ENCODE assay signal across 20 cellular contexts in genomic region chr10:106910666-106911065, GRCh38.
DNase-seq lines count a peak whose midpoint lies in the region; ATAC-seq and TF ChIP-seq lines count a peak whose summit lies in the region.
"Had no signal": no experiment of that assay in that cellular context is flagged by ENCODE, and none has a peak within 500 bp of the region (broad histone marks: within the 10 kb centered on the region; RNA-seq: fewer than 3 reads in every experiment).

No MANE protein-coding gene starts in this region.

- peak overlapping the region; percentile 53 for H3K27ac ChIP-seq in cardiac muscle cell
- no peak overlapping the region for H3K27ac ChIP-seq in right cardiac atrium (ENCODE audit: low read length)
- 0 out of 2 replicates have a peak overlapping the region, but pooled peaks have one; percentile 53 for H3K27ac ChIP-seq in GM23338 (ENCODE audit: low read depth)
- H3K27ac ChIP-seq in WERI-Rb-1, result peak overlapping the region; percentile 32
- no peak overlapping the region for H3K27ac ChIP-seq in esophagus muscularis mucosa (replicated peaks in 1 of 4)
- H3K27ac ChIP-seq: 22Rv1; A549; BLaER1 treated with 17β-estradiol and CSF1 and Interleukin-3, amounts not matched to agents 10 nM and 100 nM; C4-2B had no signal

- H3K4me2 ChIP-seq in GM23338, result no peak overlapping the region
- H3K4me2 ChIP-seq: A549; BLaER1 treated with 17β-estradiol and CSF1 and Interleukin-3, amounts not matched to agents 10 nM and 100 nM had no signal

- no peak overlapping the region for H3K4me3 ChIP-seq in cardiac muscle cell
- no peak overlapping the region for H3K4me3 ChIP-seq in right cardiac atrium (ENCODE audit: low read length)
- H3K4me3 ChIP-seq in GM23338, result no peak overlapping the region
- H3K4me3 ChIP-seq in WERI-Rb-1 (ENCODE audit: low read depth, low read length), result no peak overlapping the region
- H3K4me3 ChIP-seq in esophagus muscularis mucosa, result no peak overlapping the region
- H3K4me3 ChIP-seq: A549; BLaER1 treated with 17β-estradiol and CSF1 and Interleukin-3, amounts not matched to agents 10 nM and 100 nM had no signal

- no peak overlapping the region for H2AFZ ChIP-seq in GM23338

- H3K27me3 ChIP-seq in cardiac muscle cell, result no peaks in the 10 kb centered on the region
- H3K27me3 ChIP-seq in right cardiac atrium (ENCODE audit: control insufficient read depth, insufficient read depth), result no peaks in the 10 kb centered on the region
- H3K27me3 ChIP-seq in GM23338 (ENCODE audit: insufficient read depth), result no peaks in the 10 kb centered on the region
- H3K27me3 ChIP-seq in WERI-Rb-1 (ENCODE audit: insufficient read depth, low read depth, severe bottlenecking), result no peaks in the 10 kb centered on the region
- no peaks in the 10 kb centered on the region for H3K27me3 ChIP-seq in esophagus muscularis mucosa
- H3K27me3 ChIP-seq: BLaER1 treated with 17β-estradiol and CSF1 and Interleukin-3, amounts not matched to agents 10 nM and 100 nM had no signal

- H3K9me3 Mint-ChIP-seq in GM23338, result no peaks in the 10 kb centered on the region; the same call in 2 of the 3 replicates
- H3K9me3 Mint-ChIP-seq in activated naive CD8-positive, alpha-beta T cell treated with anti-CD3 and anti-CD28 coated beads, Interleukin-2, amount 50 U/mL, for 24 hours, result peaks cover 3% of the 10 kb centered on the region

- H3K36me3 ChIP-seq in cardiac muscle cell, result no peaks in the 10 kb centered on the region
- H3K36me3 ChIP-seq in GM23338 (ENCODE audit: insufficient read depth), result no peaks in the 10 kb centered on the region
- no peaks in the 10 kb centered on the region for H3K36me3 ChIP-seq in WERI-Rb-1
- H3K36me3 ChIP-seq in esophagus muscularis mucosa, result no peaks in the 10 kb centered on the region
- H3K36me3 ChIP-seq: BLaER1 treated with 17β-estradiol and CSF1 and Interleukin-3, amounts not matched to agents 10 nM and 100 nM had no signal

- intact Hi-C loops in right cardiac atrium (cut with DNase I) (no loop called here), esophagus muscularis mucosa (cut with DNase I) (no loop called here)

- WGBS in right cardiac atrium, result 76% methylated on average over 4 of the region's 4 CpGs
- 74% methylated on average over 4 of the region's 4 CpGs for WGBS in esophagus muscularis mucosa

- H3K4me1 Mint-ChIP-seq in GM23338, result peaks cover 66% of the 10 kb centered on the region
- H3K4me1 Mint-ChIP-seq in activated naive CD8-positive, alpha-beta T cell treated with anti-CD3 and anti-CD28 coated beads, Interleukin-2, amount 50 U/mL, for 24 hours, result no peaks in the 10 kb centered on the region
- H3K4me1 Mint-ChIP-seq: B cell had no signal

- H3K79me2 ChIP-seq in GM23338 (replicated peaks; ENCODE audit: insufficient read depth), result no peaks in the 10 kb centered on the region

- DNase-seq in cardiac muscle cell (ENCODE audit: low read depth in 1 of 2, low spot score in 1 of 2), result no peak
- DNase-seq in right cardiac atrium, result no peak
- no peak for DNase-seq in GM23338 (ENCODE audit: low spot score)
- DNase-seq in WERI-Rb-1, result no peak
- peak; percentile 14 for DNase-seq in esophagus muscularis mucosa (ENCODE audit: extremely low spot score)
- DNase-seq in NCI-H510A (lab: John Stamatoyannopoulos, UW), result no peak
- no peak for DNase-seq in LoVo (ENCODE audit: low spot score)
- DNase-seq in activated naive CD8-positive, alpha-beta T cell treated with anti-CD3 and anti-CD28 coated beads, Interleukin-2, amount 50 U/mL, for 24 hours, result no peak
- DNase-seq: AML-193; Caco-2; Calu3; CD4-positive, alpha-beta T cell; CD8-positive, alpha-beta T cell; DMS79 treated with DMSO at 0.1 percent for 48 hours; GF-D8 had no signal

- H3K9me2 ChIP-seq in GM23338 (ENCODE audit: insufficient read depth), result peaks cover 3% of the 10 kb centered on the region; the same call in 1 of the 2 replicates

- H3K9me3 ChIP-seq in cardiac muscle cell (ENCODE audit: low read depth), result no peaks in the 10 kb centered on the region
- H3K9me3 ChIP-seq in right cardiac atrium (ENCODE audit: control insufficient read depth, low read length), result no peaks in the 10 kb centered on the region
- no peaks in the 10 kb centered on the region for H3K9me3 ChIP-seq in WERI-Rb-1 (ENCODE audit: severe bottlenecking)
- H3K9me3 ChIP-seq in esophagus muscularis mucosa, result no peaks in the 10 kb centered on the region
- H3K9me3 ChIP-seq: A549, Caco-2 had no signal

- peaks cover 39% of the 10 kb centered on the region for H3K4me1 ChIP-seq in cardiac muscle cell (ENCODE audit: low read depth)
- H3K4me1 ChIP-seq in right cardiac atrium (ENCODE audit: control insufficient read depth, insufficient read depth, low read length), result no peaks in the 10 kb centered on the region
- peaks cover 57% of the 10 kb centered on the region for H3K4me1 ChIP-seq in GM23338 (ENCODE audit: insufficient read depth)
- no peaks in the 10 kb centered on the region for H3K4me1 ChIP-seq in esophagus muscularis mucosa
- H3K4me1 ChIP-seq: A549; BLaER1 treated with 17β-estradiol and CSF1 and Interleukin-3, amounts not matched to agents 10 nM and 100 nM; Caco-2 had no signal

- ATAC-seq in right cardiac atrium (no peak), GM23338 (no peak)
- no peak for ATAC-seq in activated naive CD8-positive, alpha-beta T cell treated with anti-CD3 and anti-CD28 coated beads, Interleukin-2, amount 50 U/mL, for 24 hours
- ATAC-seq: A549; CD8-positive, alpha-beta T cell had no signal

- no peaks in the 10 kb centered on the region for H4K20me1 ChIP-seq in GM23338 (replicated peaks; ENCODE audit: insufficient read depth)
- H4K20me1 ChIP-seq: BLaER1 treated with 17β-estradiol and CSF1 and Interleukin-3, amounts not matched to agents 10 nM and 100 nM had no signal

- H3K27ac Mint-ChIP-seq in GM23338, result no peak overlapping the region
- no peak overlapping the region for H3K27ac Mint-ChIP-seq in activated naive CD8-positive, alpha-beta T cell treated with anti-CD3 and anti-CD28 coated beads, Interleukin-2, amount 50 U/mL, for 24 hours
- H3K27ac Mint-ChIP-seq: B cell; CD4-positive, alpha-beta T cell; CD8-positive, alpha-beta T cell had no signal

- no peaks in the 10 kb centered on the region; the same call in 2 of the 3 replicates for H3K36me3 Mint-ChIP-seq in GM23338 (ENCODE audit: low read depth)
- no peaks in the 10 kb centered on the region for H3K36me3 Mint-ChIP-seq in activated naive CD8-positive, alpha-beta T cell treated with anti-CD3 and anti-CD28 coated beads, Interleukin-2, amount 50 U/mL, for 24 hours (ENCODE audit: low read depth)
- H3K36me3 Mint-ChIP-seq: CD8-positive, alpha-beta T cell had no signal

- TF ChIP-seq CTCF in cardiac muscle cell (IDR thresholded peaks at IDR 0.05; ENCODE audit: low read depth, low read length) (no peak), GM23338 (conservative IDR thresholded peaks at IDR 0.05; ENCODE audit: low read depth in 2 of 2) (no peak), WERI-Rb-1 (IDR thresholded peaks at IDR 0.05; ENCODE audit: low read depth, low read length) (no peak), esophagus muscularis mucosa (IDR thresholded peaks at IDR 0.05) (no peak)

- peaks cover 9% of the 10 kb centered on the region; the same call in 1 of the 2 replicates for H3F3A ChIP-seq in GM23338 (replicated peaks; ENCODE audit: low read depth)

- peaks cover 6% of the 10 kb centered on the region for H3K27me3 Mint-ChIP-seq in GM23338 (ENCODE audit: insufficient read depth, low read depth, poor library complexity)
- no peaks in the 10 kb centered on the region for H3K27me3 Mint-ChIP-seq in activated naive CD8-positive, alpha-beta T cell treated with anti-CD3 and anti-CD28 coated beads, Interleukin-2, amount 50 U/mL, for 24 hours
- H3K27me3 Mint-ChIP-seq: B cell; CD4-positive, alpha-beta T cell had no signal

- no peak for TF ChIP-seq EP300 in esophagus muscularis mucosa (IDR thresholded peaks at IDR 0.05)

- no peak overlapping the region for H3K4me3 Mint-ChIP-seq in GM23338
- no peak overlapping the region for H3K4me3 Mint-ChIP-seq in activated naive CD8-positive, alpha-beta T cell treated with anti-CD3 and anti-CD28 coated beads, Interleukin-2, amount 50 U/mL, for 24 hours
- H3K4me3 Mint-ChIP-seq: B cell; CD4-positive, alpha-beta T cell; CD8-positive, alpha-beta T cell had no signal

- no peak for TF ChIP-seq POLR2A in esophagus muscularis mucosa (IDR thresholded peaks at IDR 0.05; ENCODE audit: low read depth)

TF ChIP-seq in GM23338, 12 proteins besides CTCF, POLR2A, EP300 and RAD21 (continues in another document):
- no peak for TF ChIP-seq EZH2phosphoT487 (IDR thresholded peaks at IDR 0.05; ENCODE audit: unreplicated experiment)
- TF ChIP-seq, protein P1, sequence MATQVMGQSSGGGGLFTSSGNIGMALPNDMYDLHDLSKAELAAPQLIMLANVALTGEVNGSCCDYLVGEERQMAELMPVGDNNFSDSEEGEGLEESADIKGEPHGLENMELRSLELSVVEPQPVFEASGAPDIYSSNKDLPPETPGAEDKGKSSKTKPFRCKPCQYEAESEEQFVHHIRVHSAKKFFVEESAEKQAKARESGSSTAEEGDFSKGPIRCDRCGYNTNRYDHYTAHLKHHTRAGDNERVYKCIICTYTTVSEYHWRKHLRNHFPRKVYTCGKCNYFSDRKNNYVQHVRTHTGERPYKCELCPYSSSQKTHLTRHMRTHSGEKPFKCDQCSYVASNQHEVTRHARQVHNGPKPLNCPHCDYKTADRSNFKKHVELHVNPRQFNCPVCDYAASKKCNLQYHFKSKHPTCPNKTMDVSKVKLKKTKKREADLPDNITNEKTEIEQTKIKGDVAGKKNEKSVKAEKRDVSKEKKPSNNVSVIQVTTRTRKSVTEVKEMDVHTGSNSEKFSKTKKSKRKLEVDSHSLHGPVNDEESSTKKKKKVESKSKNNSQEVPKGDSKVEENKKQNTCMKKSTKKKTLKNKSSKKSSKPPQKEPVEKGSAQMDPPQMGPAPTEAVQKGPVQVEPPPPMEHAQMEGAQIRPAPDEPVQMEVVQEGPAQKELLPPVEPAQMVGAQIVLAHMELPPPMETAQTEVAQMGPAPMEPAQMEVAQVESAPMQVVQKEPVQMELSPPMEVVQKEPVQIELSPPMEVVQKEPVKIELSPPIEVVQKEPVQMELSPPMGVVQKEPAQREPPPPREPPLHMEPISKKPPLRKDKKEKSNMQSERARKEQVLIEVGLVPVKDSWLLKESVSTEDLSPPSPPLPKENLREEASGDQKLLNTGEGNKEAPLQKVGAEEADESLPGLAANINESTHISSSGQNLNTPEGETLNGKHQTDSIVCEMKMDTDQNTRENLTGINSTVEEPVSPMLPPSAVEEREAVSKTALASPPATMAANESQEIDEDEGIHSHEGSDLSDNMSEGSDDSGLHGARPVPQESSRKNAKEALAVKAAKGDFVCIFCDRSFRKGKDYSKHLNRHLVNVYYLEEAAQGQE (IDR thresholded peaks at IDR 0.05; ENCODE audit: unreplicated experiment), result no peak
- TF ChIP-seq NANOG (IDR thresholded peaks at IDR 0.05; ENCODE audit: borderline replicate concordance), result no peak
- no peak for TF ChIP-seq EZH2 (IDR thresholded peaks at IDR 0.05; ENCODE audit: low read depth, unreplicated experiment)
- no peak for TF ChIP-seq ZNF331 (CRISPR knock-in tag; IDR thresholded peaks at IDR 0.05; ENCODE audit: low read depth)
- TF ChIP-seq CREB1 (CRISPR knock-in tag; IDR thresholded peaks at IDR 0.05; ENCODE audit: low read depth), result no peak
- TF ChIP-seq JUNB (IDR thresholded peaks at IDR 0.05; ENCODE audit: unreplicated experiment), result no peak
- TF ChIP-seq ZNF114 (CRISPR knock-in tag; IDR thresholded peaks at IDR 0.05), result no peak

Comparison
In these comparisons a context has a peak if more than half of its experiments do, and no peak if none do; other contexts are left out.
1. H3K27ac ChIP-seq: peak in cardiac muscle cell (single experiment), GM23338 (single experiment) and WERI-Rb-1 (single experiment); none in right cardiac atrium (single experiment) and esophagus muscularis mucosa (0 of 4).